8 cellular contexts compared by ENCODE assay signal in the genomic region with DNA sequence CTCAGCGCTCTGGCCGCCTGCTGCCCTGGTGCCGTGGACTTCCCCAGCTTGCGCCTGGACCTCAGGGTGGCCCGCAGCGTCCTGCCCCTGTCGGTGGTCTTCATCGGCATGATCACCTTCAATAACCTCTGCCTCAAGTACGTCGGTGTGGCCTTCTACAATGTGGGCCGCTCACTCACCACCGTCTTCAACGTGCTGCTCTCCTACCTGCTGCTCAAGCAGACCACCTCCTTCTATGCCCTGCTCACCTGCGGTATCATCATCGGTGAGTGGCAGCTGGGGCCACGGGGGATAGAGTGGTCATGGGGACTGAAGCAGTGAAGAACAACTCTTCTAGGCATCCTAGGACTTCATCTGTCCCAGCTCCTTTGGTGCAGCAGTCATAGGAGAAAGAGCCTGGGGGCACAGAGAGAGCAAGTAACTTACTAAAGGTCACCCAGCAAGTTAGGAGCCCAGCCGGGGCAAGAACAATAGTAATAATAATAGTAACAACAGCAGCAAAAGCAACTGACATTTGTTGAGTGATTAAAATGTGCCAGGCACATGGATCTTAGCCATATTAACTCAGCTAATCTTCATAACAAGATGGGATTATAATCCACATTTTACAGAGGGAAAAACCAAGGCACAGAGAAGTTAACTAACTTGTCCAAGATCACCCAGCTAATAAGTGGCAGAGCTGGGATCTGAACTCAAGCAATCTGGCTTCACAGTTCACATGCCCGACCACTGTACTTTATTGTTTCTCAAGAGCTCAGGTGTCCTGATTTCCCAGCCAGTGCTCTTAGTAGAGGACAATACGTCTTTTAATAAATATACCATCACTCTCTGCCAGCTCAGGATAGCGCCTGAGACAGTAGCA. TPM values are rescaled to one million over a fixed set of nuclear protein-coding genes. Genes with fewer than 3 reads are reported as not detected.
DNase-seq lines count a peak whose midpoint lies in the region; ATAC-seq and TF ChIP-seq lines count a peak whose summit lies in the region.

No MANE protein-coding gene starts in this region.

- H4K20me1 ChIP-seq in SK-N-SH (ENCODE audit: insufficient read depth), result peaks cover 41% of the 10 kb centered on the region

- no peak for TF ChIP-seq CTCF in SK-N-SH (IDR thresholded peaks at IDR 0.05)

- peaks cover 20% of the 10 kb centered on the region for H3K4me1 Mint-ChIP-seq in activated T-helper 17 cell treated with anti-CD3 and anti-CD28 coated beads, Interleukin-2, amount 50 U/mL, for 72 hours
- H3K4me1 Mint-ChIP-seq in stimulated activated naive CD8-positive, alpha-beta T cell treated with anti-CD3 and anti-CD28 coated beads, Interleukin-15, amount 100 ng/mL, for 72 hours, result peaks cover 44% of the 10 kb centered on the region

- no peak overlapping the region for H2AFZ ChIP-seq in SK-N-SH (ENCODE audit: low read depth)

- ATAC-seq in SK-N-SH treated with all-trans-retinoic acid at 6 μM for 48 hours (no peak), GM21825 (IDR thresholded peaks at IDR 0.05; ENCODE audit: unreplicated experiment) (no peak), HG03045 (IDR thresholded peaks at IDR 0.05; ENCODE audit: unreplicated experiment) (no peak)
- ATAC-seq in activated T-helper 17 cell treated with anti-CD3 and anti-CD28 coated beads, Interleukin-2, amount 50 U/mL, for 72 hours (replicated peaks), result no peak
- no peak for ATAC-seq in stimulated activated naive CD8-positive, alpha-beta T cell treated with anti-CD3 and anti-CD28 coated beads, Interleukin-15, amount 100 ng/mL, for 72 hours

- H3K27ac ChIP-seq in SK-N-SH (ENCODE audit: low read depth in 2 of 2, low read length in 1 of 2), result peak overlapping the region in 1 of 2 experiments; percentile 78; a peak in 2 of 4 replicates
- H3K27ac ChIP-seq in iPS-20b (ENCODE audit: low read length), result no peak overlapping the region

- peaks cover 25% of the 10 kb centered on the region for H3K36me3 Mint-ChIP-seq in activated T-helper 17 cell treated with anti-CD3 and anti-CD28 coated beads, Interleukin-2, amount 50 U/mL, for 72 hours (ENCODE audit: low read depth)

- peaks cover 9 to 25% of the 10 kb centered on the region in 2 experiments; a peak in 2 of 4 replicates for H3K4me1 ChIP-seq in SK-N-SH (ENCODE audit: control insufficient read depth in 1 of 2, insufficient read depth in 2 of 2, low read depth in 1 of 2, low read length in 1 of 2)
- peaks cover 5% of the 10 kb centered on the region; the same call in 1 of the 2 replicates for H3K4me1 ChIP-seq in iPS-20b (ENCODE audit: insufficient read depth, low read length)

- H3K36me3 ChIP-seq in SK-N-SH (replicated peaks in 1 of 2; ENCODE audit: control insufficient read depth in 1 of 2, insufficient read depth in 2 of 2, low read length in 1 of 2), result peaks cover 11 to 23% of the 10 kb centered on the region in 2 experiments
- H3K36me3 ChIP-seq in iPS-20b (ENCODE audit: insufficient read depth, low read depth, low read length), result peaks cover 12% of the 10 kb centered on the region

- TF ChIP-seq RAD21 in SK-N-SH (IDR thresholded peaks at IDR 0.05; ENCODE audit: low read length), result no peak

- DNase-seq in SK-N-SH (no peak), NCI-H2107 treated with DMSO at 0.1 percent for 48 hours (lab: John Stamatoyannopoulos, UW; ENCODE audit: unreplicated experiment) (no peak)
- no peak for DNase-seq in stimulated activated naive CD8-positive, alpha-beta T cell treated with anti-CD3 and anti-CD28 coated beads, Interleukin-15, amount 100 ng/mL, for 72 hours

- H3K4me3 ChIP-seq in SK-N-SH (ENCODE audit: low read depth in 2 of 2, low read length in 1 of 2) (peak overlapping the region; percentile 66 to 95), iPS-20b (ENCODE audit: low read length) (peak overlapping the region; percentile 88)

- H3K9me2 ChIP-seq in SK-N-SH, result no peaks in the 10 kb centered on the region

- TF ChIP-seq EP300 in SK-N-SH (IDR thresholded peaks at IDR 0.05; ENCODE audit: borderline replicate concordance in 1 of 2, low read depth in 1 of 2, low read length in 1 of 2), result no peak

- CTCF ChIA-PET in SK-N-SH (lab: Yijun Ruan, JAX), result interaction anchor here (0.9 to 1.4 kb wide), 2 partner anchors 34 to 39 kb away, joined by 3 to 4 read pairs; no protein-coding TSS in a partner anchor

- H3K4me3 Mint-ChIP-seq in activated T-helper 17 cell treated with anti-CD3 and anti-CD28 coated beads, Interleukin-2, amount 50 U/mL, for 72 hours, result peak overlapping the region; percentile 77
- H3K4me3 Mint-ChIP-seq in stimulated activated naive CD8-positive, alpha-beta T cell treated with anti-CD3 and anti-CD28 coated beads, Interleukin-15, amount 100 ng/mL, for 72 hours, result peak overlapping the region; percentile 97

- H3K27me3 ChIP-seq in SK-N-SH (ENCODE audit: insufficient read depth) (no peaks in the 10 kb centered on the region), iPS-20b (ENCODE audit: insufficient read depth, low read length) (peaks cover 31% of the 10 kb centered on the region)

- H3K9ac ChIP-seq in SK-N-SH (peak overlapping the region; percentile 98), iPS-20b (ENCODE audit: low read depth, low read length) (peak overlapping the region; percentile 77; the same call in 1 of the 2 replicates)

- POLR2A ChIA-PET in SK-N-SH (lab: Yijun Ruan, JAX), result interaction anchor here (0.6 kb wide), 1 partner anchor 14 kb away, joined by 6 read pairs; no protein-coding TSS in a partner anchor

- H3K79me2 ChIP-seq in SK-N-SH (ENCODE audit: insufficient read depth), result peaks cover 45% of the 10 kb centered on the region

- H3K4me2 ChIP-seq in SK-N-SH, result peak overlapping the region; percentile 98

- no peaks in the 10 kb centered on the region for H3K9me3 Mint-ChIP-seq in activated T-helper 17 cell treated with anti-CD3 and anti-CD28 coated beads, Interleukin-2, amount 50 U/mL, for 72 hours
- no peaks in the 10 kb centered on the region for H3K9me3 Mint-ChIP-seq in stimulated activated naive CD8-positive, alpha-beta T cell treated with anti-CD3 and anti-CD28 coated beads, Interleukin-15, amount 100 ng/mL, for 72 hours

- H3K9me3 ChIP-seq in SK-N-SH, result no peaks in the 10 kb centered on the region
- no peaks in the 10 kb centered on the region for H3K9me3 ChIP-seq in iPS-20b (ENCODE audit: insufficient read depth, low read depth, low read length)

- 67% methylated on average over 20 of the region's 20 CpGs for WGBS in SK-N-SH (ENCODE audit: low lambda C conversion rate)

- H3F3A ChIP-seq in SK-N-SH (replicated peaks; ENCODE audit: insufficient read depth), result peaks cover 3% of the 10 kb centered on the region

- no peaks in the 10 kb centered on the region for H3K27me3 Mint-ChIP-seq in activated T-helper 17 cell treated with anti-CD3 and anti-CD28 coated beads, Interleukin-2, amount 50 U/mL, for 72 hours
- no peaks in the 10 kb centered on the region for H3K27me3 Mint-ChIP-seq in stimulated activated naive CD8-positive, alpha-beta T cell treated with anti-CD3 and anti-CD28 coated beads, Interleukin-15, amount 100 ng/mL, for 72 hours

- peak overlapping the region; percentile 69 for H3K27ac Mint-ChIP-seq in activated T-helper 17 cell treated with anti-CD3 and anti-CD28 coated beads, Interleukin-2, amount 50 U/mL, for 72 hours
- peak overlapping the region in 1 of 2 donors; percentile 44 for H3K27ac Mint-ChIP-seq in stimulated activated naive CD8-positive, alpha-beta T cell treated with anti-CD3 and anti-CD28 coated beads, Interleukin-15, amount 100 ng/mL, for 72 hours

TF ChIP-seq in SK-N-SH, 30 proteins besides CTCF, POLR2A, EP300 and RAD21 (continues in another document):
- TF ChIP-seq GATA2 (CRISPR knock-in tag; IDR thresholded peaks at IDR 0.05) (no peak), RCOR1 (IDR thresholded peaks at IDR 0.05; ENCODE audit: low read length) (no peak), POLR2AphosphoS5 (IDR thresholded peaks at IDR 0.05; ENCODE audit: low read depth, low read length) (no peak), TAF1 (IDR thresholded peaks at IDR 0.05; ENCODE audit: borderline replicate concordance, low read depth, low read length) (no peak)

TF ChIP-seq in SK-N-SH treated with all-trans-retinoic acid at 6 μM for 48 hours, 23 proteins besides CTCF, POLR2A, EP300 and RAD21 (continues in another document):
- TF ChIP-seq ISL1 (CRISPR knock-in tag; IDR thresholded peaks at IDR 0.05) (no peak), TOX (CRISPR knock-in tag; IDR thresholded peaks at IDR 0.05; ENCODE audit: borderline replicate concordance) (no peak)
- TF ChIP-seq, protein P1, sequence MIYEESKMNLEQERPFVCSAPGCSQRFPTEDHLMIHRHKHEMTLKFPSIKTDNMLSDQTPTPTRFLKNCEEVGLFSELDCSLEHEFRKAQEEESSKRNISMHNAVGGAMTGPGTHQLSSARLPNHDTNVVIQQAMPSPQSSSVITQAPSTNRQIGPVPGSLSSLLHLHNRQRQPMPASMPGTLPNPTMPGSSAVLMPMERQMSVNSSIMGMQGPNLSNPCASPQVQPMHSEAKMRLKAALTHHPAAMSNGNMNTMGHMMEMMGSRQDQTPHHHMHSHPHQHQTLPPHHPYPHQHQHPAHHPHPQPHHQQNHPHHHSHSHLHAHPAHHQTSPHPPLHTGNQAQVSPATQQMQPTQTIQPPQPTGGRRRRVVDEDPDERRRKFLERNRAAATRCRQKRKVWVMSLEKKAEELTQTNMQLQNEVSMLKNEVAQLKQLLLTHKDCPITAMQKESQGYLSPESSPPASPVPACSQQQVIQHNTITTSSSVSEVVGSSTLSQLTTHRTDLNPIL (CRISPR knock-in tag; IDR thresholded peaks at IDR 0.05; ENCODE audit: low read depth), result no peak

RNA-seq across cellular contexts. Expression of gene SLC35C1, which starts 1.4 kb away (rescaled TPM):
- polyA plus RNA-seq in SK-N-SH (2012; rRNA removed), result 6.2 and 6.5 TPM in 2 replicates
- 4.0 and 6.1 TPM in 2 replicates for polyA plus RNA-seq in SK-N-SH (2012; cell fraction: cytosol; rRNA removed)
- polyA plus RNA-seq in SK-N-SH (2012; cell fraction: nucleus; rRNA removed), result 5.0 and 6.0 TPM in 2 replicates
- 10 to 100 TPM in 1 of 2 donors, 1 to 10 TPM in 1; 8.7 to 18.9 TPM for total RNA-seq in activated T-helper 17 cell treated with anti-CD3 and anti-CD28 coated beads, Interleukin-2, amount 50 U/mL, for 72 hours

RNA-seq across cellular contexts. Expression of gene CRY2, which starts 41.0 kb away (rescaled TPM):
- 6.7 and 9.1 TPM in 2 replicates for polyA plus RNA-seq in SK-N-SH (2012; rRNA removed)
- 2.8 and 3.7 TPM in 2 replicates for polyA plus RNA-seq in SK-N-SH (2012; cell fraction: cytosol; rRNA removed)
- polyA plus RNA-seq in SK-N-SH (2012; cell fraction: nucleus; rRNA removed), result 28.1 and 30.4 TPM in 2 replicates
- 10 to 100 TPM; 12.3 to 25.4 TPM for total RNA-seq in activated T-helper 17 cell treated with anti-CD3 and anti-CD28 coated beads, Interleukin-2, amount 50 U/mL, for 72 hours
